15 cellular contexts compared by ENCODE assay signal in the genomic region with DNA sequence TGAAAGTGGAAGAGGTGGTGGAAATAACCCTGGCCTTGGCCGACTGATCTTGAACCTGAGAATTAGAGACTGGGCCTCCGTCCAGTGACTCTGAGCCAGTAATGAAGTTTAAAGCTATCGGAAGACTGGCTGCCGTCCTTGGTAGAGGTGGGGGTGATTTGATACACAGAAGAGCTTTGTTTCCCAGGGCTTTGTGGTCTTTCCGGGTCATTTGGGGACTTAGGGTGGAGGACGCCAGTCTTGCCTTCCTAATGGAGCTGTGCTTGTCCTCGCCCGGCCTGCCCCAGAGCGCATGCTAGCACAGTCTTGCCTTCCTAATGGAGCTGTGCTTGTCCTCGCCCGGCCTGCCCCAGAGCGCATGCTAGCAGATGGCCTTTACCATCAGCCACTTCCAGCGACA.
DNase-seq lines count a peak whose midpoint lies in the region; ATAC-seq and TF ChIP-seq lines count a peak whose summit lies in the region.
"Had no signal": no experiment of that assay in that cellular context is flagged by ENCODE, and none has a peak within 500 bp of the region (broad histone marks: within the 10 kb centered on the region; RNA-seq: fewer than 3 reads in every experiment).

No MANE protein-coding gene starts in this region.

- H3K9me3 ChIP-seq in ovary (no peaks in the 10 kb centered on the region), upper lobe of right lung (no peaks in the 10 kb centered on the region)

- peaks cover 39% of the 10 kb centered on the region for H3K4me1 ChIP-seq in ovary (ENCODE audit: insufficient read depth)
- peaks cover 29% of the 10 kb centered on the region for H3K4me1 ChIP-seq in upper lobe of right lung

- no peak for TF ChIP-seq POLR2A in ovary (IDR thresholded peaks at IDR 0.05)

- peak overlapping the region; percentile 39 to 73 for H3K27ac ChIP-seq in ovary
- peak overlapping the region; percentile 79 for H3K27ac ChIP-seq in upper lobe of right lung
- H3K27ac ChIP-seq: C4-2B had no signal

- H3K36me3 ChIP-seq in ovary (no peaks in the 10 kb centered on the region), upper lobe of right lung (no peaks in the 10 kb centered on the region)

- H3K27me3 ChIP-seq in ovary (no peaks in the 10 kb centered on the region), upper lobe of right lung (no peaks in the 10 kb centered on the region)

- TF ChIP-seq CTCF in ovary (IDR thresholded peaks at IDR 0.05) (no peak), upper lobe of right lung (IDR thresholded peaks at IDR 0.05) (no peak)

- WGBS in ovary, 3 donors, result 24 to 36% (median 25%) methylated on average over 13 of the region's 13 CpGs

- DNase-seq in Right ventricle myocardium inferior (ENCODE audit: missing footprints) (no peak), cardiac septum (ENCODE audit: low spot score) (no peak), left ventricle myocardium superior (peak; percentile 63), ovary (peak; percentile 70 to 76 (median 75)), upper lobe of right lung (no peak), NCI-H2171 treated with DMSO at 0.1 percent for 48 hours (lab: John Stamatoyannopoulos, UW) (no peak), iPS-NIHi11 (ENCODE audit: low spot score) (no peak), HK-2 (ENCODE audit: unreplicated experiment) (no peak)
- DNase-seq: activated naive CD4-positive, alpha-beta T cell treated with anti-CD3 and anti-CD28 coated beads for 36 hours; GF-D8; NCI-H1694; NCI-H2227 treated with DMSO at 0.1 percent for 48 hours; stimulated activated CD4-positive, alpha-beta T cell treated with anti-CD3 and anti-CD28 coated beads, Interleukin-4, amount 100 ng/mL, for 4 hours had no signal

- ATAC-seq in Right ventricle myocardium inferior, result peak; percentile 48
- peak; percentile 60 for ATAC-seq in left ventricle myocardium superior
- ATAC-seq in upper lobe of right lung, result no peak

- no peak overlapping the region for H3K4me3 ChIP-seq in ovary
- no peak overlapping the region for H3K4me3 ChIP-seq in upper lobe of right lung
- H3K4me3 ChIP-seq: smooth muscle cell had no signal

- intact Hi-C loops in Right ventricle myocardium inferior (cut with DNase I), result no loop called here
- intact Hi-C loops in cardiac septum (cut with DNase I), result no loop called here
- intact Hi-C loops in left ventricle myocardium superior (cut with micrococcal nuclease), result no loop called here
- intact Hi-C loops in ovary (cut with DNase I), result loop anchor here in 1 of 4 donors (10.0 kb wide), 1 partner anchor 106 kb away; no protein-coding TSS in a partner anchor
- intact Hi-C loops in upper lobe of right lung (cut with DNase I), result no loop called here

- no peak for TF ChIP-seq EP300 in ovary (IDR thresholded peaks at IDR 0.05)

Comparison
In these comparisons a context has a peak if more than half of its experiments do, and no peak if none do; other contexts are left out.
1. DNase-seq: peak in left ventricle myocardium superior (single experiment) and ovary (5 of 5); none in Right ventricle myocardium inferior (single experiment), cardiac septum (single experiment), upper lobe of right lung (single experiment), NCI-H2171 treated with DMSO at 0.1 percent for 48 hours (single experiment), iPS-NIHi11 (single experiment) and HK-2 (single experiment).